ENCODE assay signal across 18 cellular contexts in the genomic region with DNA sequence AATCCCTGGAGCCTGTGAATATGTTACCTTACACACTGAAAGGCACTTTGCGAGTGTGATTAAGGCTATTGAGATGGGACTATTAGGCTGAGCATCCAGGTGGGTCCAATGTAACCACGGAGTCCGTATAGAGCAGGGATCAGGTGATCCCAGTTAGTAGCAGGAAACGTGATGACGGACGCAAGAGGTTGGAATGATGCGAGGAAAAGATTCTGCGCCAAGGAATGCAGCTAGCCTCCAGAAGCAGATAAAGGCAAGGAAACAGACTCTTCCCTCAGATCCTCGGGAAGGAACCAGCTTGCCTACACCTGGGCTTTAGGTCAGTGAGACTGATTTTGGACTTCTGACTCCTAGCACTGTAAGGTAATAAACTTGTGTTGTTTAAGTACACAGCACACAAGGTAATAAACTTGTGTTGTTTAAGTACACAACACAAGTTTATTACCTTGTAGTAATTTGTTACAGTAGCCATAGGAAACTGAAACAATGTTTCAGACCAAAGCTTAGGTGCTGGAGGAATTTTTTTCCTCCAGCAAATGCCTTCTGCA.
"Had no signal": no experiment of that assay in that cellular context is flagged by ENCODE, and none has a peak within 500 bp of the region (broad histone marks: within the 10 kb centered on the region; RNA-seq: fewer than 3 reads in every experiment).

No MANE protein-coding gene starts in this region.

- H3K4me1 Mint-ChIP-seq: stimulated activated effector memory CD8-positive, alpha-beta T cell treated with anti-CD3 and anti-CD28 coated beads, Interleukin-12 subunit alpha, Interleukin-12 subunit beta, amount 100 ng/mL, for 72 hours had no signal

- H3K36me3 Mint-ChIP-seq: mesothelial cell of epicardium; neural progenitor cell; stimulated activated effector memory CD8-positive, alpha-beta T cell treated with anti-CD3 and anti-CD28 coated beads, Interleukin-12 subunit alpha, Interleukin-12 subunit beta, amount 100 ng/mL, for 72 hours had no signal

- H3K9me3 Mint-ChIP-seq: mesothelial cell of epicardium; nephron progenitor cell; stimulated activated effector memory CD8-positive, alpha-beta T cell treated with anti-CD3 and anti-CD28 coated beads, Interleukin-12 subunit alpha, Interleukin-12 subunit beta, amount 100 ng/mL, for 72 hours; stimulated activated naive CD8-positive, alpha-beta T cell treated with anti-CD3 and anti-CD28 coated beads, Interleukin-15, Interleukin-2, amounts not matched to agents 100 ng/mL and 50 ng/mL, for 24 hours had no signal

- H3K27me3 Mint-ChIP-seq: naive thymus-derived CD4-positive, alpha-beta T cell; stimulated activated naive CD8-positive, alpha-beta T cell treated with anti-CD3 and anti-CD28 coated beads, Interleukin-15, Interleukin-2, amounts not matched to agents 100 ng/mL and 50 ng/mL, for 24 hours had no signal

- ATAC-seq: naive thymus-derived CD4-positive, alpha-beta T cell; psoas muscle; right lobe of liver; stimulated activated effector memory CD8-positive, alpha-beta T cell treated with anti-CD3 and anti-CD28 coated beads, Interleukin-12 subunit alpha, Interleukin-12 subunit beta, amount 100 ng/mL, for 72 hours had no signal

- H3K27ac Mint-ChIP-seq: mesothelial cell of epicardium; nephron progenitor cell; neural progenitor cell; stimulated activated effector memory CD8-positive, alpha-beta T cell treated with anti-CD3 and anti-CD28 coated beads, Interleukin-12 subunit alpha, Interleukin-12 subunit beta, amount 100 ng/mL, for 72 hours; stimulated activated naive CD8-positive, alpha-beta T cell treated with anti-CD3 and anti-CD28 coated beads, Interleukin-15, Interleukin-2, amounts not matched to agents 100 ng/mL and 50 ng/mL, for 24 hours had no signal

- H3K4me3 Mint-ChIP-seq: mesothelial cell of epicardium; naive thymus-derived CD4-positive, alpha-beta T cell; nephron progenitor cell; neural progenitor cell; stimulated activated effector memory CD8-positive, alpha-beta T cell treated with anti-CD3 and anti-CD28 coated beads, Interleukin-12 subunit alpha, Interleukin-12 subunit beta, amount 100 ng/mL, for 72 hours; stimulated activated naive CD8-positive, alpha-beta T cell treated with anti-CD3 and anti-CD28 coated beads, Interleukin-15, Interleukin-2, amounts not matched to agents 100 ng/mL and 50 ng/mL, for 24 hours had no signal

- DNase-seq: head of caudate nucleus; hippocampal formation; kidney; left ventricle myocardium inferior; mesendoderm; naive thymus-derived CD4-positive, alpha-beta T cell; nephron progenitor cell; occipital lobe; psoas muscle; right lobe of liver; stimulated activated CD4-positive, alpha-beta T cell treated with anti-CD3 and anti-CD28 coated beads, Interleukin-4, amount 100 ng/mL, for 24 hours; stimulated activated naive CD4-positive, alpha-beta T cell; tibial artery; upper lobe of left lung had no signal
